13 cellular contexts compared by ENCODE assay signal in the genomic region with DNA sequence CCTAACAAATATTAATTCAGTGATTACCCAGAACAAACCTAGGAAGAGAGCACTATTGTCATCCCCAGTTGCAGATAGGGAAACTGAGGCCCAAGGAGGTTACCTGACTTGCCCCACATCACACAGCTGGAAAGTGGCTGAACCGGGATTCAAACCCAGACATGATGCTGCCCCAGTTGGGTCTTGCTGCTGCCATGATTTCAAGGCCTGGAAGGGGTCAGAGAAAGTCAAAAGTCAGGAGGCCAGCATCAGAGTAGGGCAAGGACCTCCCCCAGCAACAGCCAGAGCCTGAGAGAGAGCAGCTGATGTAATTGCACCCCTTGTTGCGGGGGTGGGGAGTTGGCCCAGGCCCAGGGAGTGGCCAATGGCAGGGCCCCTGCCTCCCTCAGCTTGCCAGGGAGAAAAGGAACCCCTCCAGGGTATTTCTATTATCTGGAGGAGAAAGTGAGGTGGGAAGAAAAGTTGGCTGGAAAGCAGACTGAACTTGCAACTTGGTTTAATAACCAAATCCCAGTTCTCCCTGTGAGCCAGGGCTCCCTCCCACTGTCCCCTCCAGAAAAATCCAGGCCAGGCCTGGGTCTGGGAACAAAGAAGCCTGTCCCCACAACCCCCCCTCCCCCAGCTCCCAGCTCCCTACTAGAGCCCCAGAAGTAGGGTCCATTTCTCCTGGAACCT.
A peak's percentile ranks its signal among the peaks of the same experiment; 100 is the strongest.
DNase-seq lines count a peak whose midpoint lies in the region; ATAC-seq and TF ChIP-seq lines count a peak whose summit lies in the region.
"Had no signal": no experiment of that assay in that cellular context is flagged by ENCODE, and none has a peak within 500 bp of the region (broad histone marks: within the 10 kb centered on the region; RNA-seq: fewer than 3 reads in every experiment).

No MANE protein-coding gene starts in this region.

- intact Hi-C loops in tibial artery (cut with DNase I; ENCODE audit: low total_unique reads), result no loop called here

- H3K36me3 ChIP-seq in RWPE2 (ENCODE audit: low read depth) (no peaks in the 10 kb centered on the region), osteoblast (ENCODE audit: insufficient read depth, low read length) (no peaks in the 10 kb centered on the region), tibial artery (no peaks in the 10 kb centered on the region)

- H3K27ac ChIP-seq in RWPE2 (ENCODE audit: poor library complexity, severe bottlenecking) (peak overlapping the region; percentile 99), osteoblast (ENCODE audit: low read depth, low read length) (peak overlapping the region; percentile 93), tibial artery (no peak overlapping the region)

- H3K9me3 ChIP-seq in RWPE2 (ENCODE audit: severe bottlenecking) (no peaks in the 10 kb centered on the region), osteoblast (ENCODE audit: low read depth, low read length) (no peaks in the 10 kb centered on the region), tibial artery (no peaks in the 10 kb centered on the region)

- H3K4me3 ChIP-seq in RWPE2 (ENCODE audit: severe bottlenecking) (no peak overlapping the region), osteoblast (ENCODE audit: insufficient read depth, low read length) (no peak overlapping the region), tibial artery (no peak overlapping the region)

- no peaks in the 10 kb centered on the region for H4K20me1 ChIP-seq in osteoblast (ENCODE audit: insufficient read depth, low read length)

- H3K79me2 ChIP-seq in osteoblast (ENCODE audit: insufficient read depth, low read length), result no peaks in the 10 kb centered on the region

- no peak for TF ChIP-seq CTCF in RWPE2 (IDR thresholded peaks at IDR 0.05; ENCODE audit: poor library complexity, severe bottlenecking)
- TF ChIP-seq CTCF in osteoblast (IDR thresholded peaks at IDR 0.05; ENCODE audit: extremely low read depth, low read depth, low read length), result no peak
- no peak for TF ChIP-seq CTCF in tibial artery (IDR thresholded peaks at IDR 0.05)

- peak overlapping the region; percentile 12 for H3K4me2 ChIP-seq in osteoblast (ENCODE audit: insufficient read depth, low read length)

- no peak overlapping the region for H2AFZ ChIP-seq in osteoblast (ENCODE audit: low read length)

- no peaks in the 10 kb centered on the region for H3K27me3 ChIP-seq in RWPE2 (ENCODE audit: insufficient read depth, poor library complexity, severe bottlenecking)
- no peaks in the 10 kb centered on the region for H3K27me3 ChIP-seq in osteoblast (ENCODE audit: insufficient read depth, low read length)
- no peaks in the 10 kb centered on the region for H3K27me3 ChIP-seq in tibial artery

- H3K4me1 ChIP-seq in RWPE2 (ENCODE audit: insufficient read depth, poor library complexity, severe bottlenecking) (peaks cover 43% of the 10 kb centered on the region), osteoblast (ENCODE audit: insufficient read depth, low read length) (peaks cover 56% of the 10 kb centered on the region), tibial artery (peaks cover 0 to 43% (median 14%) of the 10 kb centered on the region in 4 donors)

- ATAC-seq in RWPE2 (ENCODE audit: low read depth) (peak; percentile 3; the same call in 1 of the 3 replicates), GM19452 (IDR thresholded peaks at IDR 0.05; ENCODE audit: unreplicated experiment) (no peak)
- ATAC-seq in activated CD4-positive, CD25-positive, alpha-beta regulatory T cell treated with anti-CD3 and anti-CD28 coated beads, Interleukin-2, amount 50 U/mL, for 24 hours, result no peak
- ATAC-seq: activated CD8-positive, alpha-beta memory T cell treated with anti-CD3 and anti-CD28 coated beads, Interleukin-2, amount 10 ng/mL, durations not matched to agents 7 days and 5 days; effector memory CD8-positive, alpha-beta T cell had no signal

- DNase-seq in EH (ENCODE audit: low read depth) (peak; percentile 45), RWPE2 (ENCODE audit: low spot score) (no peak), glomerular visceral epithelial cell (ENCODE audit: extremely low spot score) (peak; percentile 68), osteoblast (ENCODE audit: insufficient read length, low spot score, missing footprints) (peak; percentile 54), tibial artery (no peak), NOMO-1 (lab: John Stamatoyannopoulos, UW; ENCODE audit: unreplicated experiment in 2 of 2) (no peak)
- DNase-seq: activated CD8-positive, alpha-beta memory T cell treated with anti-CD3 and anti-CD28 coated beads, Interleukin-2, amount 10 ng/mL, durations not matched to agents 7 days and 5 days; CD4-positive, alpha-beta T cell; effector memory CD8-positive, alpha-beta T cell; midbrain; stimulated activated CD4-positive, alpha-beta T cell treated with anti-CD3 and anti-CD28 coated beads, Interleukin-4, amount 100 ng/mL, for 4 hours had no signal

Comparison
In these comparisons a context has a peak if more than half of its experiments do, and no peak if none do; other contexts are left out.
1. DNase-seq: peak in EH (single experiment), glomerular visceral epithelial cell (single experiment) and osteoblast (single experiment); none in RWPE2 (single experiment), tibial artery (0 of 2) and NOMO-1 (0 of 2).
2. H3K27ac ChIP-seq: peak in RWPE2 (single experiment) and osteoblast (single experiment); none in tibial artery (0 of 2).